In the genomic region with DNA sequence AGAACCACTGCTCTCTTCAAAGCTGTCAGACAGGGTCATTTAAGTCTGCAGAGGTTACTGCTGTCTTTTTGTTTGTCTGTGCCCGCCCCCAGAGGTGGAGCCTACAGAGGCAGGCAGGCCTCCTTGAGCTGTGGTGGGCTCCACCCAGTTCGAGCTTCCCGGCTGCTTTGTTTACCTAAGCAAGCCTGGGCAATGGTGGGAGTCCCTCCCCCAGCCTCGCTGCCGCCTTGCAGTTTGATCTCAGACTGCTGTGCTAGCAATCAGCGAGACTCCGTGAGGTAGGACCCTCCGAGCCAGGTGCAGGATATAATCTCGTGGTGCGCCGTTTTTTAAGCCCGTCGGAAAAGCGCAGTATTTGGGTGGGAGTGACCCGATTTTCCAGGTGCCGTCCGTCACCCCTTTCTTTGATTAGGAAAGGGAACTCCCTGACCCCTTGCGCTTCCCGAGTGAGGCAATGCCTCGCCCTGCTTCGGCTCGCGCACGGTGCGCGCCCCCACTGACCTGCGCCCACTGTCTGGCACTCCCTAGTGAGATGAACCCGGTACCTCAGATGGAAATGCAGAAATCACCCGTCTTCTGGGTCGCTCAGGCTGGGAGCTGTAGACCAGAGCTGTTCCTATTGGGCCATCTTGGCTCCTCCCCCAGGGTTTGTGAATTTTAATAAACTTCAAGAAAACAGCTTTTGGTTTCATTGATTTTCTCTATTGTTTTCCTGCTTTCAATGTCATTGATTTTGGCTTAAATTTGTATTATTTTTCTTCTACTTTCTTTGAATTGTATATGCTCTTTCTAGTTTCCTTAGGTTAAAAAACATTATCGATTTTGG, we compare ENCODE assay signal across 9 cellular contexts. TPM values are rescaled to one million over a fixed set of nuclear protein-coding genes. Genes with fewer than 3 reads are reported as not detected.
"Had no signal": no experiment of that assay in that cellular context is flagged by ENCODE, and none has a peak within 500 bp of the region (broad histone marks: within the 10 kb centered on the region; RNA-seq: fewer than 3 reads in every experiment).

No MANE protein-coding gene starts in this region.

RNA-seq across cellular contexts. Expression of gene VAX1, which starts 53.4 kb away (rescaled TPM):
- total RNA-seq: activated CD4-positive, alpha-beta memory T cell treated with anti-CD3 and anti-CD28 coated beads, Interleukin-2, amount 10 ng/mL, durations not matched to agents 7 days and 5 days; activated CD4-positive, alpha-beta T cell treated with anti-CD3 and anti-CD28 coated beads for 36 hours; activated CD8-positive, alpha-beta memory T cell treated with anti-CD3 and anti-CD28 coated beads for 36 hours; activated naive CD4-positive, alpha-beta T cell treated with anti-CD3 and anti-CD28 coated beads for 36 hours; activated T-helper 17 cell treated with anti-CD3 and anti-CD28 coated beads, Interleukin-2, amount 50 U/mL, for 72 hours; Right ventricle myocardium inferior; SJCRH30; T-helper 2 cell treated with Interferon-gamma antibody and Interleukin-4, amounts not matched to agents 100 ng/mL and 5 ng/mL, for 36 hours had no signal
- polyA plus RNA-seq: SK-N-SH had no signal
